Comparison of ENCODE assay signal across 1 cellular context in genomic region chr17:38554430-38555350, GRCh38.
TF ChIP-seq lines count a peak whose summit lies in the region.

No MANE protein-coding gene starts in this region.

TF ChIP-seq in IMR-90, 13 proteins besides CTCF, POLR2A, EP300 and RAD21 (continued from another document):
- TF ChIP-seq ELK1 (IDR thresholded peaks at IDR 0.05; ENCODE audit: borderline replicate concordance, low read depth, low read length) = no peak
- no peak for TF ChIP-seq CEBPB (IDR thresholded peaks at IDR 0.05; ENCODE audit: low read depth, low read length)
- TF ChIP-seq CHD1 (IDR thresholded peaks at IDR 0.05; ENCODE audit: low read depth, low read length) = no peak
- TF ChIP-seq NFE2L2 (IDR thresholded peaks at IDR 0.05; ENCODE audit: low read depth, low read length) = no peak
- TF ChIP-seq MXI1 (IDR thresholded peaks at IDR 0.05; ENCODE audit: borderline replicate concordance, low read depth, low read length) = no peak
- TF ChIP-seq MAZ (IDR thresholded peaks at IDR 0.05; ENCODE audit: borderline replicate concordance, low read depth, low read length) = no peak
